In genomic region chr7:48173983-48174382, GRCh38 we compare ENCODE assay signal across 1 cellular context.
TF ChIP-seq lines count a peak whose summit lies in the region.

No MANE protein-coding gene starts in this region.

TF ChIP-seq in IMR-90, 13 proteins besides CTCF, POLR2A, EP300 and RAD21 (continued from another document):
- TF ChIP-seq MXI1 (IDR thresholded peaks at IDR 0.05; ENCODE audit: borderline replicate concordance, low read depth, low read length) (no peak), RCOR1 (IDR thresholded peaks at IDR 0.05; ENCODE audit: insufficient replicate concordance, low read length) (no peak)
